ENCODE assay signal across 1 cellular context in the genomic region with DNA sequence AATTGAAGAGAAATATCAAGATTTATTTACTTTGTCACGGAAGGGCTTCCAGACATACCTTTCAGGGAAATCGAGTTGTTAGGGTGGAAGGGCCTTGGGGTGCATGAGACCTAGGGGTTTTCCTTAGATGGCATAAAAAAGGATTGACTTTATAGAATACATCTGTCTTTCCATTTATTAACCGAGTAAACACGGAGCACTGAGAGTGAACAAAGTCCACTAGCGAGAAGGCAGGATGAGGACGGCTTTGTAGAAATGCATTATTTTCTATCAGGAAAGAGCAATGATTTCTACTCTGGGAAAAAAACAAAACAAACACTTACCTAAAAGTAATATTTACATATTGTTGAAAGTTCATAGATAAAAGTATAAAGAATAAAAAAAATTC.
TF ChIP-seq lines count a peak whose summit lies in the region.

No MANE protein-coding gene starts in this region.

TF ChIP-seq in liver, 16 proteins besides CTCF, POLR2A, EP300 and RAD21 (continued from another document):
- TF ChIP-seq, protein P1, sequence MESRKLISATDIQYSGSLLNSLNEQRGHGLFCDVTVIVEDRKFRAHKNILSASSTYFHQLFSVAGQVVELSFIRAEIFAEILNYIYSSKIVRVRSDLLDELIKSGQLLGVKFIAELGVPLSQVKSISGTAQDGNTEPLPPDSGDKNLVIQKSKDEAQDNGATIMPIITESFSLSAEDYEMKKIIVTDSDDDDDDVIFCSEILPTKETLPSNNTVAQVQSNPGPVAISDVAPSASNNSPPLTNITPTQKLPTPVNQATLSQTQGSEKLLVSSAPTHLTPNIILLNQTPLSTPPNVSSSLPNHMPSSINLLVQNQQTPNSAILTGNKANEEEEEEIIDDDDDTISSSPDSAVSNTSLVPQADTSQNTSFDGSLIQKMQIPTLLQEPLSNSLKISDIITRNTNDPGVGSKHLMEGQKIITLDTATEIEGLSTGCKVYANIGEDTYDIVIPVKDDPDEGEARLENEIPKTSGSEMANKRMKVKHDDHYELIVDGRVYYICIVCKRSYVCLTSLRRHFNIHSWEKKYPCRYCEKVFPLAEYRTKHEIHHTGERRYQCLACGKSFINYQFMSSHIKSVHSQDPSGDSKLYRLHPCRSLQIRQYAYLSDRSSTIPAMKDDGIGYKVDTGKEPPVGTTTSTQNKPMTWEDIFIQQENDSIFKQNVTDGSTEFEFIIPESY (IDR thresholded peaks at IDR 0.05): no peak
- TF ChIP-seq, protein P2, sequence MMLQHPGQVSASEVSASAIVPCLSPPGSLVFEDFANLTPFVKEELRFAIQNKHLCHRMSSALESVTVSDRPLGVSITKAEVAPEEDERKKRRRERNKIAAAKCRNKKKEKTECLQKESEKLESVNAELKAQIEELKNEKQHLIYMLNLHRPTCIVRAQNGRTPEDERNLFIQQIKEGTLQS (IDR thresholded peaks at IDR 0.05): peak; percentile 6
- TF ChIP-seq GABPA (IDR thresholded peaks at IDR 0.05 in 1 of 2, conservative IDR thresholded peaks at IDR 0.05 in 1 of 2) (no peak), HNF4G (IDR thresholded peaks at IDR 0.05) (peak; percentile 67), YY1 (IDR thresholded peaks at IDR 0.05) (no peak), SP1 (IDR thresholded peaks at IDR 0.05) (peak; percentile 73), EGR1 (IDR thresholded peaks at IDR 0.05; ENCODE audit: low read depth in 2 of 2) (no peak), HNF4A (conservative IDR thresholded peaks at IDR 0.05) (peak; percentile 79 to 84), FOXA2 (IDR thresholded peaks at IDR 0.05) (peak; percentile 43), RXRA (IDR thresholded peaks at IDR 0.05) (peak in 1 of 2 donors; percentile 11), JUND (IDR thresholded peaks at IDR 0.05) (no peak), NR2F2 (IDR thresholded peaks at IDR 0.05) (no peak), FOXA1 (IDR thresholded peaks at IDR 0.05) (no peak)
- TF ChIP-seq, protein P3, sequence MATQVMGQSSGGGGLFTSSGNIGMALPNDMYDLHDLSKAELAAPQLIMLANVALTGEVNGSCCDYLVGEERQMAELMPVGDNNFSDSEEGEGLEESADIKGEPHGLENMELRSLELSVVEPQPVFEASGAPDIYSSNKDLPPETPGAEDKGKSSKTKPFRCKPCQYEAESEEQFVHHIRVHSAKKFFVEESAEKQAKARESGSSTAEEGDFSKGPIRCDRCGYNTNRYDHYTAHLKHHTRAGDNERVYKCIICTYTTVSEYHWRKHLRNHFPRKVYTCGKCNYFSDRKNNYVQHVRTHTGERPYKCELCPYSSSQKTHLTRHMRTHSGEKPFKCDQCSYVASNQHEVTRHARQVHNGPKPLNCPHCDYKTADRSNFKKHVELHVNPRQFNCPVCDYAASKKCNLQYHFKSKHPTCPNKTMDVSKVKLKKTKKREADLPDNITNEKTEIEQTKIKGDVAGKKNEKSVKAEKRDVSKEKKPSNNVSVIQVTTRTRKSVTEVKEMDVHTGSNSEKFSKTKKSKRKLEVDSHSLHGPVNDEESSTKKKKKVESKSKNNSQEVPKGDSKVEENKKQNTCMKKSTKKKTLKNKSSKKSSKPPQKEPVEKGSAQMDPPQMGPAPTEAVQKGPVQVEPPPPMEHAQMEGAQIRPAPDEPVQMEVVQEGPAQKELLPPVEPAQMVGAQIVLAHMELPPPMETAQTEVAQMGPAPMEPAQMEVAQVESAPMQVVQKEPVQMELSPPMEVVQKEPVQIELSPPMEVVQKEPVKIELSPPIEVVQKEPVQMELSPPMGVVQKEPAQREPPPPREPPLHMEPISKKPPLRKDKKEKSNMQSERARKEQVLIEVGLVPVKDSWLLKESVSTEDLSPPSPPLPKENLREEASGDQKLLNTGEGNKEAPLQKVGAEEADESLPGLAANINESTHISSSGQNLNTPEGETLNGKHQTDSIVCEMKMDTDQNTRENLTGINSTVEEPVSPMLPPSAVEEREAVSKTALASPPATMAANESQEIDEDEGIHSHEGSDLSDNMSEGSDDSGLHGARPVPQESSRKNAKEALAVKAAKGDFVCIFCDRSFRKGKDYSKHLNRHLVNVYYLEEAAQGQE (IDR thresholded peaks at IDR 0.05): no peak
- TF ChIP-seq, protein P4, sequence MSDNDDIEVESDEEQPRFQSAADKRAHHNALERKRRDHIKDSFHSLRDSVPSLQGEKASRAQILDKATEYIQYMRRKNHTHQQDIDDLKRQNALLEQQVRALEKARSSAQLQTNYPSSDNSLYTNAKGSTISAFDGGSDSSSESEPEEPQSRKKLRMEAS (IDR thresholded peaks at IDR 0.05): no peak
